In the genomic region with DNA sequence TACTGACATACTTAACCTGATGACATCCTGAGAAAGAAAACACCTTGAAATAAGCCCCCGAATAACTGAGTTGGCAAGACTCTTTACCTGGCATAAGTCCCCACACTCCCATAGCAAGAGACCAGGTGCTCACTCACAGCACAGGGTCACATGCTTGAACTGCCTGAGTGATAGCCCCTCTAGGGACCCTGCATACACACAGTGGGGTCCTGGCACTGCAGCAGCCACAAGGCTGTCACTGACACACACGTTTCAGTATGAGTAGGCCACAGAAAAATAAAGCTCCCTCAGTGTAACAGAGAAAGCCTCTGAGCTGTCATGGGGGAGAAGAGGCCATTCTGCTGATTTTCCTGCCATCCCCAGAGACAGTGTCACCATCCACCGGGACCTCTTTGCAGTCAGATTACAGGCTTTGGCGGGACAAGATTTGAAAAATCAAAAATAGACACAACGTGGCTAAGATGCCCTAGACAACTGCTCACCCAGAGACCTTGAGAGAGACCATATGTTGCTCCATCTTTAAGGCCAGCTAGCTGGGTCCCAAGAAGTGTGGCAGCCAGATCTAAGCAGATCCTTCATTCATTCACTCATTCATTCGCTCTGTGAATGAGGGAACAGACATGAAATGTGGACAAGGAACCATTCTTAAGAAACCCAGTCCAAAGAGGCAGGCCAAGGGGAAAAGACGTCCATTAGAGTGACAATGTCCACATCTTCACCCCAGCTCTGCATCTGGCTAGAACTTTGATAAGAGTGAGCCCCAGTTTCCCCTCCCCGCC, we compare ENCODE assay signal across 8 cellular contexts. TPM values are rescaled to one million over a fixed set of nuclear protein-coding genes. Genes with fewer than 3 reads are reported as not detected.
DNase-seq lines count a peak whose midpoint lies in the region; ATAC-seq and TF ChIP-seq lines count a peak whose summit lies in the region.

No MANE protein-coding gene starts in this region.

- peaks cover 18% of the 10 kb centered on the region for H3K4me1 Mint-ChIP-seq in activated T-helper 2 cell treated with anti-CD3 and anti-CD28 coated beads, Interferon-gamma antibody, Interleukin-2, Interleukin-4, amounts not matched to agents 10 μg/mL and 5 μg/mL and 100 μg/mL, durations not matched to agents 14 hours and 24 hours and 36 hours (ENCODE audit: low read depth)

- 95 to 98% methylated on average over 5 to 7 of the region's 8 CpGs for WGBS in mesodermal cell (ENCODE audit: insufficient coverage in 2 of 2), 2 experiments

- peaks cover 64% of the 10 kb centered on the region for H3K79me2 ChIP-seq in DOHH2 (ENCODE audit: control insufficient read depth, low read length)

- DNase-seq in activated T-helper 2 cell treated with anti-CD3 and anti-CD28 coated beads, Interferon-gamma antibody, Interleukin-2, Interleukin-4, amounts not matched to agents 10 μg/mL and 5 μg/mL and 100 μg/mL, durations not matched to agents 14 hours and 24 hours and 36 hours (ENCODE audit: low spot score) = no peak
- no peak for DNase-seq in GOT3 (lab: John Stamatoyannopoulos, UW)
- DNase-seq in RKO (ENCODE audit: low spot score) = no peak
- DNase-seq in DMS79 (lab: John Stamatoyannopoulos, UW) = no peak

- no peaks in the 10 kb centered on the region for H3K9me2 ChIP-seq in DOHH2 (replicated peaks; ENCODE audit: control insufficient read depth, low read length)

- H3K9me3 ChIP-seq in DOHH2 (ENCODE audit: control insufficient read depth, insufficient read depth, low read length) (no peaks in the 10 kb centered on the region), mesodermal cell (ENCODE audit: control insufficient read depth, low read length) (no peaks in the 10 kb centered on the region)

- peak overlapping the region; percentile 81 for H3K4me3 Mint-ChIP-seq in activated T-helper 2 cell treated with anti-CD3 and anti-CD28 coated beads, Interferon-gamma antibody, Interleukin-2, Interleukin-4, amounts not matched to agents 10 μg/mL and 5 μg/mL and 100 μg/mL, durations not matched to agents 14 hours and 24 hours and 36 hours (ENCODE audit: low read depth)

- H3F3A ChIP-seq in DOHH2 (ENCODE audit: control insufficient read depth, insufficient read depth) = peaks cover 9% of the 10 kb centered on the region

- H3K4me2 ChIP-seq in DOHH2 (ENCODE audit: low read length) = peak overlapping the region; percentile 93

- no peaks in the 10 kb centered on the region for H3K9me3 Mint-ChIP-seq in activated T-helper 2 cell treated with anti-CD3 and anti-CD28 coated beads, Interferon-gamma antibody, Interleukin-2, Interleukin-4, amounts not matched to agents 10 μg/mL and 5 μg/mL and 100 μg/mL, durations not matched to agents 14 hours and 24 hours and 36 hours

- H4K20me1 ChIP-seq in DOHH2 (ENCODE audit: control insufficient read depth, insufficient read depth, low read depth, low read length) = peaks cover 7% of the 10 kb centered on the region; the same call in 1 of the 2 replicates

- H3K4me3 ChIP-seq in DOHH2 (ENCODE audit: low read length) (peak overlapping the region; percentile 83), mesodermal cell (ENCODE audit: extremely low read depth, insufficient read depth, low read length, poor library complexity, severe bottlenecking) (peak overlapping the region; percentile 61)

- TF ChIP-seq CTCF in DOHH2 (IDR thresholded peaks at IDR 0.05; ENCODE audit: low read depth, low read length, poor library complexity, severe bottlenecking) = no peak

- H3K27ac ChIP-seq in DOHH2 (ENCODE audit: low read depth, low read length) = peak overlapping the region; percentile 69
- no peak overlapping the region for H3K27ac ChIP-seq in mesodermal cell (ENCODE audit: low read depth, low read length, severe bottlenecking)

- H3K4me1 ChIP-seq in DOHH2 (ENCODE audit: control insufficient read depth, low read length) (peaks cover 79% of the 10 kb centered on the region), mesodermal cell (ENCODE audit: control insufficient read depth, insufficient read depth, low read length, poor library complexity, severe bottlenecking) (peaks cover 13% of the 10 kb centered on the region)

- peaks cover 5% of the 10 kb centered on the region for H3K36me3 Mint-ChIP-seq in activated T-helper 2 cell treated with anti-CD3 and anti-CD28 coated beads, Interferon-gamma antibody, Interleukin-2, Interleukin-4, amounts not matched to agents 10 μg/mL and 5 μg/mL and 100 μg/mL, durations not matched to agents 14 hours and 24 hours and 36 hours (ENCODE audit: low read depth)

- no peaks in the 10 kb centered on the region for H3K27me3 ChIP-seq in DOHH2 (ENCODE audit: control insufficient read depth, low read length)

- intact Hi-C loops in activated T-helper 2 cell treated with anti-CD3 and anti-CD28 coated beads, Interferon-gamma antibody, Interleukin-2, Interleukin-4, amounts not matched to agents 10 μg/mL and 5 μg/mL and 100 μg/mL, durations not matched to agents 14 hours and 24 hours and 36 hours (cut with micrococcal nuclease) = loop anchor here (2.0 to 5.0 kb wide), 2 partner anchors 35 to 87 kb away; no protein-coding TSS in a partner anchor

- no peak overlapping the region for H3K27ac Mint-ChIP-seq in activated T-helper 2 cell treated with anti-CD3 and anti-CD28 coated beads, Interferon-gamma antibody, Interleukin-2, Interleukin-4, amounts not matched to agents 10 μg/mL and 5 μg/mL and 100 μg/mL, durations not matched to agents 14 hours and 24 hours and 36 hours

- peaks cover 60% of the 10 kb centered on the region for H3K36me3 ChIP-seq in DOHH2 (ENCODE audit: control insufficient read depth, low read length)
- peaks cover 17% of the 10 kb centered on the region for H3K36me3 ChIP-seq in mesodermal cell (ENCODE audit: control insufficient read depth, insufficient read depth, low read length)

- H3K27me3 Mint-ChIP-seq in activated T-helper 2 cell treated with anti-CD3 and anti-CD28 coated beads, Interferon-gamma antibody, Interleukin-2, Interleukin-4, amounts not matched to agents 10 μg/mL and 5 μg/mL and 100 μg/mL, durations not matched to agents 14 hours and 24 hours and 36 hours (ENCODE audit: low read depth) = no peaks in the 10 kb centered on the region

- peak; percentile 43 for ATAC-seq in HG02870 (IDR thresholded peaks at IDR 0.05; ENCODE audit: unreplicated experiment)
- ATAC-seq in GM21447 (IDR thresholded peaks at IDR 0.05; ENCODE audit: unreplicated experiment) = no peak

RNA-seq across cellular contexts. Expression of a gene that starts 1.6 kb away (rescaled TPM):
- total RNA-seq in activated T-helper 2 cell treated with anti-CD3 and anti-CD28 coated beads, Interferon-gamma antibody, Interleukin-2, Interleukin-4, amounts not matched to agents 10 μg/mL and 5 μg/mL and 100 μg/mL, durations not matched to agents 14 hours and 24 hours and 36 hours = 25.8 and 27.1 TPM in 2 replicates
- polyA plus RNA-seq in mesodermal cell (2013, experiment 1 of 2) = 27.8 TPM
- polyA plus RNA-seq in mesodermal cell (2013, experiment 2 of 2) = 20.4 TPM

RNA-seq across cellular contexts. Expression of a gene that starts 52.4 kb away (rescaled TPM):
- 831 and 874 TPM in 2 replicates for total RNA-seq in activated T-helper 2 cell treated with anti-CD3 and anti-CD28 coated beads, Interferon-gamma antibody, Interleukin-2, Interleukin-4, amounts not matched to agents 10 μg/mL and 5 μg/mL and 100 μg/mL, durations not matched to agents 14 hours and 24 hours and 36 hours
- 1,245 TPM for polyA plus RNA-seq in mesodermal cell (2013, experiment 1 of 2)
- 1,003 TPM for polyA plus RNA-seq in mesodermal cell (2013, experiment 2 of 2)
